Comparison of ENCODE assay signal across 12 cellular contexts in genomic region chr7:82335927-82336326, GRCh38.
DNase-seq lines count a peak whose midpoint lies in the region; ATAC-seq and TF ChIP-seq lines count a peak whose summit lies in the region.
"Had no signal": no experiment of that assay in that cellular context is flagged by ENCODE, and none has a peak within 500 bp of the region (broad histone marks: within the 10 kb centered on the region; RNA-seq: fewer than 3 reads in every experiment).

No MANE protein-coding gene starts in this region.

- no peaks in the 10 kb centered on the region for H3K36me3 ChIP-seq in OCI-LY3 (replicated peaks; ENCODE audit: low read depth, low read length)
- H3K36me3 ChIP-seq: gastrocnemius medialis had no signal

- no peaks in the 10 kb centered on the region for H3K79me2 ChIP-seq in OCI-LY3 (ENCODE audit: low read length)

- DNase-seq in Daoy (ENCODE audit: low read depth) (peak; percentile 1), NCI-H1436 treated with DMSO at 0.1 percent for 48 hours (lab: John Stamatoyannopoulos, UW) (peak; percentile 83), fibroblast of pulmonary artery (ENCODE audit: low read depth) (peak; percentile 13), AML-193 (lab: John Stamatoyannopoulos, UW) (no peak), epidermal melanocyte (ENCODE audit: insufficient read length, low spot score) (no peak)
- no peak for DNase-seq in activated CD4-positive, alpha-beta T cell treated with anti-CD3 and anti-CD28 coated beads, Interleukin-2, amount 50 U/mL, for 1 hour
- DNase-seq: activated gamma-delta T cell, DND-41, gastrocnemius medialis, naive B cell had no signal

- H3K4me1 ChIP-seq in OCI-LY3 (ENCODE audit: low read length) = peaks cover 17% of the 10 kb centered on the region

- H3K9ac ChIP-seq in OCI-LY3 (ENCODE audit: low read length) = no peak overlapping the region

- peak overlapping the region; percentile 9; the same call in 1 of the 2 replicates for H3K4me2 ChIP-seq in OCI-LY3 (ENCODE audit: low read length)

- no peaks in the 10 kb centered on the region for H3K27me3 ChIP-seq in OCI-LY3 (ENCODE audit: low read depth, low read length)
- H3K27me3 ChIP-seq: gastrocnemius medialis had no signal

- ATAC-seq in HG03469 (IDR thresholded peaks at IDR 0.05; ENCODE audit: unreplicated experiment) = no peak

- 0 out of 2 replicates have a peak, but pooled peaks have one; percentile 6 for TF ChIP-seq CTCF in OCI-LY3 (IDR thresholded peaks at IDR 0.05; ENCODE audit: low read depth, low read length)
- TF ChIP-seq CTCF in fibroblast of pulmonary artery (IDR thresholded peaks at IDR 0.05; ENCODE audit: low read length, missing control alignments) = no peak

- H3K4me3 ChIP-seq in OCI-LY3 (ENCODE audit: low read length) = no peak overlapping the region
- H3K4me3 ChIP-seq in fibroblast of pulmonary artery (replicated peaks; ENCODE audit: low read depth, low read length) = no peak overlapping the region
- H3K4me3 ChIP-seq: gastrocnemius medialis had no signal

- H3K9me3 ChIP-seq in OCI-LY3 (ENCODE audit: insufficient read depth, low read length) = no peaks in the 10 kb centered on the region
- H3K9me3 ChIP-seq: gastrocnemius medialis had no signal

- no peak overlapping the region for H2AFZ ChIP-seq in OCI-LY3 (ENCODE audit: low read depth, low read length)

- no peak overlapping the region for H3K27ac ChIP-seq in OCI-LY3 (ENCODE audit: low read length)

- no peaks in the 10 kb centered on the region for H4K20me1 ChIP-seq in OCI-LY3 (ENCODE audit: insufficient read depth, low read length)

Comparison
In these comparisons a context has a peak if more than half of its experiments do, and no peak if none do; other contexts are left out.
1. DNase-seq: peak in Daoy (single experiment), NCI-H1436 treated with DMSO at 0.1 percent for 48 hours (single experiment) and fibroblast of pulmonary artery (single experiment); none in AML-193 (0 of 2), activated CD4-positive, alpha-beta T cell treated with anti-CD3 and anti-CD28 coated beads, Interleukin-2, amount 50 U/mL, for 1 hour (single experiment) and epidermal melanocyte (single experiment).